Comparison of ENCODE assay signal across 8 cellular contexts in the genomic region with DNA sequence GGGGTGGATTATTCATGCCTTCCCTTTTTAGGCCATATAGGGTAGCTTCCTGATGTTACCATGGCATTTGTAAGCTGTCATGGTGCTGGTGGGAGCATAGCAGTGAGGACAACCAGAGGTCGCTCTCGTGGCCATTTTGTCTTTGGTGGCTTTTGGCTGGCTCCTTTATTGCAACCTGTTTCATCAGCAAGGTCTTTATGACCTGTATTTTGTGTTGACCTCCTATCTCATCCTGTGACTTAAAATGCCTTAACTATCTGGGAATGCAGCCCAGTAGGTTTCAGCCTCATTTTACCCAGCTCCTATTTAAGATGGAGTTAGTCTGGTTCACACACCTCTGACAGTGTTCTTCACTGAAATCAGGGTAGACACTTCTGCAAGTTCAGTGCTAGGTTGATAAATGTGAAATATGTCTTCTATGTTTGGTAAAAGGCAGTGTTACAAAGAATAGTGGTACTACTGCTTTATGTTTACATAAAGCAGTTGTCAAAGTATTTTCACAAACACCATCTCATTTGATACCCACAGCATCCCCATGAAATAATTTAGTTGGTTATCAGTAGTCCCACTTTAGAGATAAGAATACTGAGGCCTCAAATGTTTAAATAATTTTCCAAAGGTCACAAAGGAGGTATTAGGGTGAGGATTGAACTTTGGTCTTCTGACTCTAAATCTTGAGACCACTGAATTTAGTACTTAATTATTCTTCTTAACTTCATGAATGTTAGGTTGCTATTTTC.
"Had no signal": no experiment of that assay in that cellular context is flagged by ENCODE, and none has a peak within 500 bp of the region (broad histone marks: within the 10 kb centered on the region; RNA-seq: fewer than 3 reads in every experiment).

No MANE protein-coding gene starts in this region.

- H3K27ac ChIP-seq: HL-60 had no signal

- H3K4me2 ChIP-seq: GM23338 had no signal

- ATAC-seq: GM23338, HepG2 had no signal

- H3K4me3 Mint-ChIP-seq: GM23338, H9, IgD-negative memory B cell had no signal

- FAIRE-seq: H1, H54, HepG2 had no signal

- DNase-seq: H9, HCEC 1CT had no signal

- H3K4me3 ChIP-seq: GM23338 had no signal

- H2AFZ ChIP-seq: GM23338 had no signal

- H3K4me1 Mint-ChIP-seq: H9, IgD-negative memory B cell had no signal

- H3K27ac Mint-ChIP-seq: GM23338, H9, IgD-negative memory B cell had no signal
